16 cellular contexts compared by ENCODE assay signal in genomic region chr2:221567231-221567760, GRCh38. TPM values are rescaled to one million over a fixed set of nuclear protein-coding genes. Genes with fewer than 3 reads are reported as not detected.
A peak's percentile ranks its signal among the peaks of the same experiment; 100 is the strongest.
DNase-seq lines count a peak whose midpoint lies in the region; ATAC-seq and TF ChIP-seq lines count a peak whose summit lies in the region.
"Had no signal": no experiment of that assay in that cellular context is flagged by ENCODE, and none has a peak within 500 bp of the region (broad histone marks: within the 10 kb centered on the region; RNA-seq: fewer than 3 reads in every experiment).

No MANE protein-coding gene starts in this region.

- 78 to 90% methylated on average over 3 of the region's 3 CpGs for WGBS in body of pancreas, 2 donors

- H3K36me3 ChIP-seq in breast epithelium, result no peaks in the 10 kb centered on the region
- H3K36me3 ChIP-seq in body of pancreas (replicated peaks in 1 of 2; ENCODE audit: insufficient read depth in 1 of 2, low read depth in 2 of 2), result no peaks in the 10 kb centered on the region
- H3K36me3 ChIP-seq in PC-9 (ENCODE audit: low read depth), result 0 out of 2 replicates have a peak, but pooled peaks cover 14% of the 10 kb centered on the region

- H3K9me2 ChIP-seq in PC-9 (ENCODE audit: insufficient read depth), result no peaks in the 10 kb centered on the region

- intact Hi-C loops in MCF 10A (cut with micrococcal nuclease) (no loop called here), breast epithelium (cut with DNase I; ENCODE audit: low total_unique reads) (no loop called here), body of pancreas (cut with DNase I) (no loop called here), PC-9 (cut with micrococcal nuclease; ENCODE audit: unreplicated experiment) (no loop called here)

- POLR2A ChIA-PET in MCF 10A (lab: Yijun Ruan, JAX) (no interaction called here), PC-9 (lab: Charles Lee; ENCODE audit: unreplicated experiment) (no interaction called here)

- H3K27me3 Mint-ChIP-seq in MCF 10A (ENCODE audit: insufficient read depth, unreplicated experiment) (no peaks in the 10 kb centered on the region), nephron (ENCODE audit: low read depth) (peaks cover 12% of the 10 kb centered on the region), type B pancreatic cell (peaks cover 33% of the 10 kb centered on the region)
- H3K27me3 Mint-ChIP-seq in central memory CD8-positive, alpha-beta T cell, result peaks cover 12% of the 10 kb centered on the region

- no peak for ATAC-seq in central memory CD8-positive, alpha-beta T cell (replicated peaks; ENCODE audit: extremely low read depth, poor library complexity, severe bottlenecking)
- ATAC-seq in body of pancreas, result no peak
- ATAC-seq: HepG2 had no signal

- no peak for TF ChIP-seq POLR2A in breast epithelium (IDR thresholded peaks at IDR 0.05)
- no peak for TF ChIP-seq POLR2A in body of pancreas (IDR thresholded peaks at IDR 0.05)

- no peak overlapping the region for H3K4me2 ChIP-seq in PC-9

- H3K9me3 Mint-ChIP-seq in MCF 10A (ENCODE audit: unreplicated experiment), result no peaks in the 10 kb centered on the region
- no peaks in the 10 kb centered on the region for H3K9me3 Mint-ChIP-seq in central memory CD8-positive, alpha-beta T cell
- no peaks in the 10 kb centered on the region for H3K9me3 Mint-ChIP-seq in nephron
- no peaks in the 10 kb centered on the region for H3K9me3 Mint-ChIP-seq in type B pancreatic cell

- no TSS peak for BruUV-seq in MCF 10A (replicated peaks; lab: Mats Ljungman, UMichigan)
- no TSS peak for BruUV-seq in PC-9 (replicated peaks; lab: Mats Ljungman, UMichigan)

- H3K4me1 ChIP-seq in breast epithelium (no peaks in the 10 kb centered on the region), body of pancreas (peaks cover 18% of the 10 kb centered on the region), PC-9 (replicated peaks; ENCODE audit: insufficient read depth) (peaks cover 7% of the 10 kb centered on the region)

- no peaks in the 10 kb centered on the region for H4K20me1 ChIP-seq in PC-9 (ENCODE audit: insufficient read depth)

- H2AFZ ChIP-seq in PC-9, result no peak overlapping the region

- H3K27me3 ChIP-seq in breast epithelium (no peaks in the 10 kb centered on the region), body of pancreas (peaks cover 0 to 34% of the 10 kb centered on the region in 2 donors), PC-9 (ENCODE audit: insufficient read depth, low read depth) (no peaks in the 10 kb centered on the region)

- peaks cover 15% of the 10 kb centered on the region for H3K79me2 ChIP-seq in PC-9 (ENCODE audit: low read depth)

- peaks cover 3% of the 10 kb centered on the region; the same call in 1 of the 2 replicates for H3F3A ChIP-seq in PC-9 (ENCODE audit: insufficient read depth, low read depth)

- H3K36me3 Mint-ChIP-seq in MCF 10A (ENCODE audit: insufficient read depth, unreplicated experiment) (no peaks in the 10 kb centered on the region), nephron (ENCODE audit: low read depth) (peaks cover 47% of the 10 kb centered on the region), type B pancreatic cell (peaks cover 30% of the 10 kb centered on the region)
- peaks cover 42% of the 10 kb centered on the region for H3K36me3 Mint-ChIP-seq in central memory CD8-positive, alpha-beta T cell (ENCODE audit: insufficient read depth)

- no peak for DNase-seq in MCF 10A (ENCODE audit: unreplicated experiment)
- no peak for DNase-seq in breast epithelium (ENCODE audit: low spot score in 2 of 2)
- no peak for DNase-seq in central memory CD8-positive, alpha-beta T cell (ENCODE audit: low spot score in 2 of 2)
- no peak for DNase-seq in type B pancreatic cell (ENCODE audit: extremely low spot score, unreplicated experiment)
- DNase-seq in body of pancreas, result no peak
- no peak for DNase-seq in PC-9
- no peak for DNase-seq in middle frontal gyrus (ENCODE audit: extremely low spot score, low spot score)
- DNase-seq: Calu3; Karpas-422; NCI-H1930; NCI-H2171 treated with DMSO at 0.1 percent for 48 hours; NCI-H524; NK-92 treated with Interleukin-12 subunit alpha and Interleukin-12 subunit beta, amount 100 ng/mL, for 24 hours; OCI-M1 had no signal

- H3K4me3 Mint-ChIP-seq in MCF 10A (ENCODE audit: unreplicated experiment), result no peak overlapping the region
- H3K4me3 Mint-ChIP-seq in central memory CD8-positive, alpha-beta T cell, result no peak overlapping the region
- peak overlapping the region in 2 of 3 experiments; percentile 12 to 16 for H3K4me3 Mint-ChIP-seq in nephron
- peak overlapping the region; percentile 54 for H3K4me3 Mint-ChIP-seq in type B pancreatic cell

- peak overlapping the region; percentile 49 for H3K27ac Mint-ChIP-seq in MCF 10A (ENCODE audit: low read depth, unreplicated experiment)
- peak overlapping the region; percentile 83 for H3K27ac Mint-ChIP-seq in central memory CD8-positive, alpha-beta T cell (ENCODE audit: low read depth)
- peak overlapping the region in 1 of 3 experiments; percentile 10 for H3K27ac Mint-ChIP-seq in nephron
- no peak overlapping the region for H3K27ac Mint-ChIP-seq in type B pancreatic cell

- H3K4me3 ChIP-seq in breast epithelium (no peak overlapping the region), body of pancreas (no peak overlapping the region), PC-9 (no peak overlapping the region)

- H3K9me3 ChIP-seq in breast epithelium (no peaks in the 10 kb centered on the region), body of pancreas (no peaks in the 10 kb centered on the region), PC-9 (ENCODE audit: insufficient read depth, low read depth) (no peaks in the 10 kb centered on the region)

- CTCF ChIA-PET in MCF 10A (lab: Yijun Ruan, JAX), result no interaction called here
- CTCF ChIA-PET in PC-9 (lab: Charles Lee), result no interaction called here

- H3K27ac ChIP-seq in breast epithelium (no peak overlapping the region), body of pancreas (no peak overlapping the region), PC-9 (no peak overlapping the region)

- H3K4me1 Mint-ChIP-seq in MCF 10A (ENCODE audit: insufficient read depth, unreplicated experiment) (peaks cover 6% of the 10 kb centered on the region), nephron (peaks cover 48% of the 10 kb centered on the region), type B pancreatic cell (ENCODE audit: unreplicated experiment) (peaks cover 42% of the 10 kb centered on the region)
- peaks cover 56% of the 10 kb centered on the region for H3K4me1 Mint-ChIP-seq in central memory CD8-positive, alpha-beta T cell

- TF ChIP-seq CTCF in MCF 10A (IDR thresholded peaks at IDR 0.05; ENCODE audit: unreplicated experiment), result no peak
- TF ChIP-seq CTCF in breast epithelium (IDR thresholded peaks at IDR 0.05), result no peak
- no peak for TF ChIP-seq CTCF in nephron (IDR thresholded peaks at IDR 0.05; ENCODE audit: unreplicated experiment in 3 of 3)
- no peak for TF ChIP-seq CTCF in type B pancreatic cell (conservative IDR thresholded peaks at IDR 0.05)
- TF ChIP-seq CTCF in body of pancreas (IDR thresholded peaks at IDR 0.05), result no peak
- TF ChIP-seq CTCF in PC-9 (conservative IDR thresholded peaks at IDR 0.05), result no peak

RNA-seq across cellular contexts. Expression of gene EPHA4, which starts 4.8 kb away (rescaled TPM):
- total RNA-seq in MCF 10A (2022) (1.9 and 2.0 TPM in 2 replicates), breast epithelium (10 to 100 TPM; 12.8 to 44.2 (median 18.6) TPM), type B pancreatic cell (ENCODE audit: low replicate concordance) (78.3 and 82.4 TPM in 2 replicates), body of pancreas (1 to 10 TPM; 4.0 to 5.2 TPM), PC-9 (2021) (10.6 and 21.3 TPM in 2 replicates)
- total RNA-seq: HepG2 had no signal

Comparison
In these comparisons a context has a peak if more than half of its experiments do, and no peak if none do; other contexts are left out.
1. H3K4me3 Mint-ChIP-seq: peak in nephron (2 of 3) and type B pancreatic cell (single experiment); none in MCF 10A (single experiment) and central memory CD8-positive, alpha-beta T cell (single experiment).